In genomic region chr19:55602104-55603001, GRCh38 we compare ENCODE assay signal across 16 cellular contexts. TPM values are rescaled to one million over a fixed set of nuclear protein-coding genes. Genes with fewer than 3 reads are reported as not detected.
DNase-seq lines count a peak whose midpoint lies in the region; ATAC-seq and TF ChIP-seq lines count a peak whose summit lies in the region.
"Had no signal": no experiment of that assay in that cellular context is flagged by ENCODE, and none has a peak within 500 bp of the region (broad histone marks: within the 10 kb centered on the region; RNA-seq: fewer than 3 reads in every experiment).

No MANE protein-coding gene starts in this region.

- H3K23ac ChIP-seq in mesendoderm (ENCODE audit: low read length) = no peak overlapping the region

- H3K27me3 Mint-ChIP-seq in MCF 10A (ENCODE audit: insufficient read depth, unreplicated experiment) = no peaks in the 10 kb centered on the region
- H3K27me3 Mint-ChIP-seq in activated T-helper 1 cell treated with anti-CD3 and anti-CD28 coated beads, Interleukin-12 subunit alpha, Interleukin-12 subunit beta, Interleukin-2, Interleukin-4 antibody, amounts not matched to agents 30 ng/mL and 10 ng/mL and 1 ng/mL, durations not matched to agents 14 hours and 24 hours and 36 hours (ENCODE audit: insufficient read depth) = no peaks in the 10 kb centered on the region
- H3K27me3 Mint-ChIP-seq: activated naive CD8-positive, alpha-beta T cell treated with anti-CD3 and anti-CD28 coated beads, Interleukin-2, amount 10 ng/mL, durations not matched to agents 7 days and 5 days had no signal

- H4K20me1 ChIP-seq in mammary epithelial cell (ENCODE audit: insufficient read depth, low read length) = no peaks in the 10 kb centered on the region

- no peak overlapping the region for H3K4me3 Mint-ChIP-seq in MCF 10A (ENCODE audit: unreplicated experiment)
- H3K4me3 Mint-ChIP-seq in activated T-helper 1 cell treated with anti-CD3 and anti-CD28 coated beads, Interleukin-12 subunit alpha, Interleukin-12 subunit beta, Interleukin-2, Interleukin-4 antibody, amounts not matched to agents 30 ng/mL and 10 ng/mL and 1 ng/mL, durations not matched to agents 14 hours and 24 hours and 36 hours = peak overlapping the region; percentile 91
- H3K4me3 Mint-ChIP-seq in stimulated activated effector memory CD8-positive, alpha-beta T cell treated with anti-CD3 and anti-CD28 coated beads, Interleukin-12 subunit alpha, Interleukin-12 subunit beta, amount 100 ng/mL, for 72 hours = peak overlapping the region; percentile 88

- dilution Hi-C loops in mammary epithelial cell (cut with HindIII; ENCODE audit: low sequenced_read_pairs) = loop anchor here (5.0 to 25.0 kb wide), 4 partner anchors 35 to 1140 kb away; partner anchors contain the start of genes CDC42EP5, LENG9 and LILRB4

- H4K5ac ChIP-seq in mesendoderm (ENCODE audit: low read length) = no peak overlapping the region

- H3K36me3 ChIP-seq in mammary epithelial cell (ENCODE audit: insufficient read depth, low read length) (no peaks in the 10 kb centered on the region), mesendoderm (ENCODE audit: control insufficient read depth, insufficient read depth, low read length) (no peaks in the 10 kb centered on the region)

- H3K9ac ChIP-seq in mammary epithelial cell (ENCODE audit: insufficient read depth, low read length) = no peak overlapping the region
- no peak overlapping the region for H3K9ac ChIP-seq in mesendoderm (ENCODE audit: low read length)
- H3K9ac ChIP-seq: GM23248 had no signal

- no peak overlapping the region for H4K8ac ChIP-seq in mesendoderm (ENCODE audit: low read depth, low read length)

- H3K4me1 ChIP-seq in mammary epithelial cell (ENCODE audit: insufficient read depth, low read length) (peaks cover 20% of the 10 kb centered on the region), mesendoderm (ENCODE audit: control insufficient read depth, low read depth, low read length) (peaks cover 4% of the 10 kb centered on the region)

- no peak overlapping the region for H2AFZ ChIP-seq in mammary epithelial cell (ENCODE audit: low read depth, low read length)
- H2AFZ ChIP-seq: GM23248 had no signal

- H3K4me3 ChIP-seq in mammary epithelial cell (replicated peaks in 1 of 3; ENCODE audit: insufficient read depth in 1 of 3, low read depth in 2 of 3, low read length in 3 of 3) = no peak overlapping the region
- no peak overlapping the region for H3K4me3 ChIP-seq in mesendoderm (ENCODE audit: low read length)
- H3K4me3 ChIP-seq: GM12878, GM23248, Peyer's patch had no signal

- CTCF ChIA-PET in MCF 10A (lab: Yijun Ruan, JAX) (interaction anchor here (0.5 to 2.0 kb wide), 4 partner anchors 31 to 455 kb away, joined by 3 to 6 read pairs (median 3); no protein-coding TSS in a partner anchor), mammary epithelial cell (lab: Charles Lee; ENCODE audit: low non-redundant PET) (no interaction called here)

- POLR2A ChIA-PET in MCF 10A (lab: Yijun Ruan, JAX) = interaction anchor here (0.5 to 1.6 kb wide), 3 partner anchors 19 to 409 kb away, joined by 3 to 5 read pairs (median 4); no protein-coding TSS in a partner anchor

- DNase-seq in MCF 10A (ENCODE audit: unreplicated experiment) (no peak), mammary epithelial cell (no peak), mesendoderm (no peak), mucosa of gallbladder (ENCODE audit: low spot score) (no peak), NCI-H82 (lab: John Stamatoyannopoulos, UW) (no peak)
- no peak for DNase-seq in activated T-helper 1 cell treated with anti-CD3 and anti-CD28 coated beads, Interleukin-12 subunit alpha, Interleukin-12 subunit beta, Interleukin-2, Interleukin-4 antibody, amounts not matched to agents 30 ng/mL and 10 ng/mL and 1 ng/mL, durations not matched to agents 14 hours and 24 hours and 36 hours (ENCODE audit: low spot score)
- DNase-seq in stimulated activated effector memory CD8-positive, alpha-beta T cell treated with anti-CD3 and anti-CD28 coated beads, Interleukin-12 subunit alpha, Interleukin-12 subunit beta, amount 100 ng/mL, for 72 hours (ENCODE audit: low spot score in 2 of 2) = no peak
- DNase-seq: activated naive CD8-positive, alpha-beta T cell treated with anti-CD3 and anti-CD28 coated beads, Interleukin-2, amount 10 ng/mL, durations not matched to agents 7 days and 5 days; GM23248; NCI-H1092 treated with DMSO at 0.1 percent for 48 hours; NCI-H748 treated with DMSO at 0.1 percent for 48 hours; Peyer's patch; stimulated activated CD4-positive, alpha-beta T cell treated with anti-CD3 and anti-CD28 coated beads, Interleukin-15, amount 100 ng/mL, for 24 hours had no signal

- no peaks in the 10 kb centered on the region for H3K27me3 ChIP-seq in mammary epithelial cell (ENCODE audit: insufficient read depth, low read length)
- no peaks in the 10 kb centered on the region for H3K27me3 ChIP-seq in mesendoderm (ENCODE audit: insufficient read depth, low read length, poor library complexity)
- H3K27me3 ChIP-seq: Peyer's patch had no signal

- H2BK5ac ChIP-seq in mesendoderm (ENCODE audit: low read length) = no peak overlapping the region

- WGBS in mammary epithelial cell (ENCODE audit: low coverage, missing lambda C conversion rate) = 98% methylated on average over 16 of the region's 60 CpGs
- no CpG with 5 or more reads among the region's 60 CpGs for WGBS in mesendoderm (ENCODE audit: extremely low coverage, insufficient coverage, low lambda C conversion rate)

- H3K27ac Mint-ChIP-seq in MCF 10A (ENCODE audit: low read depth, unreplicated experiment) = peak overlapping the region; percentile 90
- no peak overlapping the region for H3K27ac Mint-ChIP-seq in activated T-helper 1 cell treated with anti-CD3 and anti-CD28 coated beads, Interleukin-12 subunit alpha, Interleukin-12 subunit beta, Interleukin-2, Interleukin-4 antibody, amounts not matched to agents 30 ng/mL and 10 ng/mL and 1 ng/mL, durations not matched to agents 14 hours and 24 hours and 36 hours
- no peak overlapping the region for H3K27ac Mint-ChIP-seq in stimulated activated effector memory CD8-positive, alpha-beta T cell treated with anti-CD3 and anti-CD28 coated beads, Interleukin-12 subunit alpha, Interleukin-12 subunit beta, amount 100 ng/mL, for 72 hours

- H3K9me3 ChIP-seq in mammary epithelial cell (replicated peaks; ENCODE audit: insufficient read depth, low read length) = no peaks in the 10 kb centered on the region
- H3K9me3 ChIP-seq: Peyer's patch had no signal

- BruUV-seq in MCF 10A (replicated peaks; lab: Mats Ljungman, UMichigan) (no TSS peak), mammary epithelial cell (replicated peaks; lab: Mats Ljungman, UMichigan) (no TSS peak)

- H2BK15ac ChIP-seq in mesendoderm (replicated peaks; ENCODE audit: low read depth) = no peak overlapping the region

- peaks cover 28% of the 10 kb centered on the region for H3K36me3 Mint-ChIP-seq in MCF 10A (ENCODE audit: insufficient read depth, unreplicated experiment)
- H3K36me3 Mint-ChIP-seq in activated T-helper 1 cell treated with anti-CD3 and anti-CD28 coated beads, Interleukin-12 subunit alpha, Interleukin-12 subunit beta, Interleukin-2, Interleukin-4 antibody, amounts not matched to agents 30 ng/mL and 10 ng/mL and 1 ng/mL, durations not matched to agents 14 hours and 24 hours and 36 hours (ENCODE audit: low read depth) = peaks cover 13% of the 10 kb centered on the region
- peaks cover 59% of the 10 kb centered on the region for H3K36me3 Mint-ChIP-seq in stimulated activated effector memory CD8-positive, alpha-beta T cell treated with anti-CD3 and anti-CD28 coated beads, Interleukin-12 subunit alpha, Interleukin-12 subunit beta, amount 100 ng/mL, for 72 hours

- no peak overlapping the region for H3K4ac ChIP-seq in mesendoderm (ENCODE audit: low read depth, low read length)

- H3K27ac ChIP-seq in mammary epithelial cell (ENCODE audit: insufficient read depth, low read depth, low read length) = no peak overlapping the region
- H3K27ac ChIP-seq in mesendoderm (ENCODE audit: low read depth, low read length) = no peak overlapping the region
- H3K27ac ChIP-seq: GM23248 had no signal

- no peak overlapping the region for H3K18ac ChIP-seq in mesendoderm (ENCODE audit: low read length)

- no peak for ATAC-seq in stimulated activated effector memory CD8-positive, alpha-beta T cell treated with anti-CD3 and anti-CD28 coated beads, Interleukin-12 subunit alpha, Interleukin-12 subunit beta, amount 100 ng/mL, for 72 hours
- no peak for ATAC-seq in GM18858 (IDR thresholded peaks at IDR 0.05; ENCODE audit: unreplicated experiment)
- ATAC-seq: GM12878, WTC11 had no signal

- H3K4me2 ChIP-seq in mammary epithelial cell (ENCODE audit: insufficient read depth, low read depth, low read length) = no peak overlapping the region
- H3K4me2 ChIP-seq in mesendoderm (ENCODE audit: low read length) = no peak overlapping the region

- peaks cover 7% of the 10 kb centered on the region for H3K79me1 ChIP-seq in mesendoderm (ENCODE audit: low read length)

- in situ Hi-C loops in mammary epithelial cell (cut with MboI; ENCODE audit: low sequenced_read_pairs in 2 of 2) = no loop called here

- H2AK5ac ChIP-seq in mesendoderm (ENCODE audit: low read length) = no peak overlapping the region

- TF ChIP-seq CTCF in MCF 10A (IDR thresholded peaks at IDR 0.05; ENCODE audit: unreplicated experiment) (no peak), mammary epithelial cell (conservative IDR thresholded peaks at IDR 0.05 in 1 of 2, IDR thresholded peaks at IDR 0.05 in 1 of 2; ENCODE audit: extremely low read depth in 1 of 2, insufficient read depth in 1 of 2, low read depth in 1 of 2, low read length in 2 of 2) (no peak)

- peaks cover 50% of the 10 kb centered on the region for H3K4me1 Mint-ChIP-seq in MCF 10A (ENCODE audit: insufficient read depth, unreplicated experiment)
- peaks cover 46% of the 10 kb centered on the region for H3K4me1 Mint-ChIP-seq in activated T-helper 1 cell treated with anti-CD3 and anti-CD28 coated beads, Interleukin-12 subunit alpha, Interleukin-12 subunit beta, Interleukin-2, Interleukin-4 antibody, amounts not matched to agents 30 ng/mL and 10 ng/mL and 1 ng/mL, durations not matched to agents 14 hours and 24 hours and 36 hours (ENCODE audit: low read depth)
- H3K4me1 Mint-ChIP-seq in stimulated activated effector memory CD8-positive, alpha-beta T cell treated with anti-CD3 and anti-CD28 coated beads, Interleukin-12 subunit alpha, Interleukin-12 subunit beta, amount 100 ng/mL, for 72 hours = peaks cover 54% of the 10 kb centered on the region

- no peaks in the 10 kb centered on the region for H3K9me3 Mint-ChIP-seq in MCF 10A (ENCODE audit: unreplicated experiment)
- no peaks in the 10 kb centered on the region for H3K9me3 Mint-ChIP-seq in activated T-helper 1 cell treated with anti-CD3 and anti-CD28 coated beads, Interleukin-12 subunit alpha, Interleukin-12 subunit beta, Interleukin-2, Interleukin-4 antibody, amounts not matched to agents 30 ng/mL and 10 ng/mL and 1 ng/mL, durations not matched to agents 14 hours and 24 hours and 36 hours
- H3K9me3 Mint-ChIP-seq in stimulated activated effector memory CD8-positive, alpha-beta T cell treated with anti-CD3 and anti-CD28 coated beads, Interleukin-12 subunit alpha, Interleukin-12 subunit beta, amount 100 ng/mL, for 72 hours = no peaks in the 10 kb centered on the region
- H3K9me3 Mint-ChIP-seq: activated naive CD8-positive, alpha-beta T cell treated with anti-CD3 and anti-CD28 coated beads, Interleukin-2, amount 10 ng/mL, durations not matched to agents 7 days and 5 days; WTC11 had no signal

- H2BK120ac ChIP-seq in mesendoderm (ENCODE audit: low read depth, low read length) = no peak overlapping the region

- H3K79me2 ChIP-seq in mammary epithelial cell (ENCODE audit: insufficient read depth, low read length) (peaks cover 41% of the 10 kb centered on the region), mesendoderm (ENCODE audit: control insufficient read depth, insufficient read depth, low read length) (peaks cover 2% of the 10 kb centered on the region)

- peak overlapping the region; percentile 0 for H3K56ac ChIP-seq in mesendoderm (ENCODE audit: low read length)

- intact Hi-C loops in MCF 10A (cut with micrococcal nuclease) = no loop called here
- intact Hi-C loops in mammary epithelial cell (cut with micrococcal nuclease) = no loop called here
- intact Hi-C loops in activated T-helper 1 cell treated with anti-CD3 and anti-CD28 coated beads, Interleukin-12 subunit alpha, Interleukin-12 subunit beta, Interleukin-2, Interleukin-4 antibody, amounts not matched to agents 30 ng/mL and 10 ng/mL and 1 ng/mL, durations not matched to agents 14 hours and 24 hours and 36 hours (cut with micrococcal nuclease) = no loop called here

RNA-seq across cellular contexts. Expression of gene ZNF524, which starts 2.3 kb away (rescaled TPM):
- total RNA-seq in MCF 10A (2022) = 15.7 and 17.6 TPM in 2 replicates
- 10 to 100 TPM; 11.0 to 14.3 TPM for total RNA-seq in mammary epithelial cell
- 6.9 TPM for polyA plus RNA-seq in mammary epithelial cell
- 4.6 TPM for polyA minus RNA-seq in mammary epithelial cell
- total RNA-seq in activated T-helper 1 cell treated with anti-CD3 and anti-CD28 coated beads, Interleukin-12 subunit alpha, Interleukin-12 subunit beta, Interleukin-2, Interleukin-4 antibody, amounts not matched to agents 30 ng/mL and 10 ng/mL and 1 ng/mL, durations not matched to agents 14 hours and 24 hours and 36 hours = 20.0 and 22.9 TPM in 2 replicates
- polyA plus RNA-seq in mesendoderm (2013, experiment 1 of 2) = 1.8 TPM
- 1.8 TPM for polyA plus RNA-seq in mesendoderm (2013, experiment 2 of 2)
- 37.8 TPM for total RNA-seq in mucosa of gallbladder

RNA-seq across cellular contexts. Expression of gene FIZ1, which starts 3.0 kb away (rescaled TPM):
- 13.5 and 16.3 TPM in 2 replicates for total RNA-seq in MCF 10A (2022)
- 10 to 100 TPM in 1 of 2 donors, 1 to 10 TPM in 1; 5.3 to 13.4 TPM for total RNA-seq in mammary epithelial cell
- 3.7 TPM for polyA plus RNA-seq in mammary epithelial cell
- 15.5 TPM for polyA minus RNA-seq in mammary epithelial cell
- 24.2 and 24.7 TPM in 2 replicates for total RNA-seq in activated T-helper 1 cell treated with anti-CD3 and anti-CD28 coated beads, Interleukin-12 subunit alpha, Interleukin-12 subunit beta, Interleukin-2, Interleukin-4 antibody, amounts not matched to agents 30 ng/mL and 10 ng/mL and 1 ng/mL, durations not matched to agents 14 hours and 24 hours and 36 hours
- polyA plus RNA-seq in mesendoderm (2013, experiment 1 of 2) = 13.5 TPM
- polyA plus RNA-seq in mesendoderm (2013, experiment 2 of 2) = 13.7 TPM
- total RNA-seq in mucosa of gallbladder = 22.7 TPM

RNA-seq across cellular contexts. Expression of gene ZNF865, which starts 3.1 kb away (rescaled TPM):
- total RNA-seq in MCF 10A (2022) = 12.2 and 12.7 TPM in 2 replicates
- total RNA-seq in mammary epithelial cell = 1 to 10 TPM; 1.5 to 8.8 TPM
- polyA plus RNA-seq in mammary epithelial cell = 2.1 TPM
- 2.9 TPM for polyA minus RNA-seq in mammary epithelial cell
- total RNA-seq in activated T-helper 1 cell treated with anti-CD3 and anti-CD28 coated beads, Interleukin-12 subunit alpha, Interleukin-12 subunit beta, Interleukin-2, Interleukin-4 antibody, amounts not matched to agents 30 ng/mL and 10 ng/mL and 1 ng/mL, durations not matched to agents 14 hours and 24 hours and 36 hours = 12.6 and 13.2 TPM in 2 replicates
- polyA plus RNA-seq in mesendoderm (2013, experiment 1 of 2) = 4.8 TPM
- 4.8 TPM for polyA plus RNA-seq in mesendoderm (2013, experiment 2 of 2)
- 21.6 TPM for total RNA-seq in mucosa of gallbladder

RNA-seq across cellular contexts. Expression of gene ZNF579, which starts 21.7 kb away (rescaled TPM):
- total RNA-seq in MCF 10A (2022) = 11.6 and 12.6 TPM in 2 replicates
- total RNA-seq in mammary epithelial cell = 10 to 100 TPM in 1 of 2 donors, 1 to 10 TPM in 1; 6.0 to 13.7 TPM
- 2.7 TPM for polyA plus RNA-seq in mammary epithelial cell
- 0.52 TPM for polyA minus RNA-seq in mammary epithelial cell
- total RNA-seq in activated T-helper 1 cell treated with anti-CD3 and anti-CD28 coated beads, Interleukin-12 subunit alpha, Interleukin-12 subunit beta, Interleukin-2, Interleukin-4 antibody, amounts not matched to agents 30 ng/mL and 10 ng/mL and 1 ng/mL, durations not matched to agents 14 hours and 24 hours and 36 hours = 10.2 and 11.7 TPM in 2 replicates
- 13.5 TPM for polyA plus RNA-seq in mesendoderm (2013, experiment 1 of 2)
- 13.6 TPM for polyA plus RNA-seq in mesendoderm (2013, experiment 2 of 2)
- 35.0 TPM for total RNA-seq in mucosa of gallbladder

RNA-seq across cellular contexts. Expression of gene ZNF784, which starts 22.0 kb away (rescaled TPM):
- total RNA-seq in MCF 10A (2022) (2.7 and 3.1 TPM in 2 replicates), mammary epithelial cell (1 to 10 TPM; 4.2 to 6.1 TPM), mucosa of gallbladder (13.0 TPM)
- polyA plus RNA-seq in mammary epithelial cell = 2.7 TPM
- 6.7 TPM for polyA minus RNA-seq in mammary epithelial cell
- total RNA-seq in activated T-helper 1 cell treated with anti-CD3 and anti-CD28 coated beads, Interleukin-12 subunit alpha, Interleukin-12 subunit beta, Interleukin-2, Interleukin-4 antibody, amounts not matched to agents 30 ng/mL and 10 ng/mL and 1 ng/mL, durations not matched to agents 14 hours and 24 hours and 36 hours = 3.0 and 4.9 TPM in 2 replicates
- polyA plus RNA-seq in mesendoderm (2013, experiment 1 of 2) = 3.9 TPM
- polyA plus RNA-seq in mesendoderm (2013, experiment 2 of 2) = 4.4 TPM
